ENCODE assay signal across 15 cellular contexts in the genomic region with DNA sequence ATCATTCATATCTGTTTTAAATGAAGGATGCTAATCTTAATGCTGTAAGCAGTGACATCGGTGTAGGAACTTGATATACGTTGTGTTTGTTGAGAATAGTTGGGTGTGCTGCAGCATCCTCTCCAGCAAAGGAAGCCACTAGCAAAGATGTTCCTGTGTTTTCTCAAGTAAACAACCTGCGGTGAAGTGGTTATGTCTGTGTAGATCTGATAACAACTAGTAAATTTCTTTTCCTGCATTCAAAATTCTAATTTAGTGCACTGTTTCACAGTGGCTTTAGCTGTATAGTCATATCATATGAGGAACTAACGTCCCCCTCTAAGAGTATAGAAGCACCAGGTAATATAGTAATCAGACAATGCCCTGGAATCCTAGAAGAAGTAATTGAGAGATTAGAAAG.
A peak's percentile ranks its signal among the peaks of the same experiment; 100 is the strongest.
DNase-seq lines count a peak whose midpoint lies in the region; FAIRE-seq and TF ChIP-seq lines count a peak whose summit lies in the region.
"Had no signal": no experiment of that assay in that cellular context is flagged by ENCODE, and none has a peak within 500 bp of the region (broad histone marks: within the 10 kb centered on the region; RNA-seq: fewer than 3 reads in every experiment).

No MANE protein-coding gene starts in this region.

- no peak overlapping the region for H3K27ac ChIP-seq in tibial artery
- H3K27ac ChIP-seq: BLaER1, HL-60, thyroid gland had no signal

- DNase-seq in CMK (ENCODE audit: low read depth) (peak; percentile 34), GM19239 (ENCODE audit: insufficient read length, low spot score) (no peak), HuH-7.5 (ENCODE audit: low spot score) (no peak), urothelium cell line (ENCODE audit: low spot score) (no peak), GM13977 (ENCODE audit: low spot score) (no peak), tibial artery (no peak)
- peak; percentile 59 for DNase-seq in central memory CD4-positive, alpha-beta T cell
- DNase-seq: activated naive CD4-positive, alpha-beta T cell; effector CD4-positive, alpha-beta T cell; NCI-H1694 treated with DMSO at 0.1 percent for 48 hours; thyroid gland had no signal

- H4K20me1 ChIP-seq in Loucy (ENCODE audit: insufficient read depth, low read length, poor library complexity, severe bottlenecking): no peaks in the 10 kb centered on the region
- H4K20me1 ChIP-seq: BLaER1 had no signal

- TF ChIP-seq CTCF in Loucy (conservative IDR thresholded peaks at IDR 0.05; ENCODE audit: low read length) (no peak), GM13977 (IDR thresholded peaks at IDR 0.05; ENCODE audit: extremely low read depth, insufficient read depth, missing control alignments) (no peak), tibial artery (IDR thresholded peaks at IDR 0.05) (no peak)

- H3K4me1 ChIP-seq in Loucy (ENCODE audit: insufficient read depth, low read length, poor library complexity, severe bottlenecking) (peaks cover 64% of the 10 kb centered on the region), tibial artery (peaks cover 0 to 35% (median 0%) of the 10 kb centered on the region in 4 donors)
- H3K4me1 ChIP-seq: BLaER1 had no signal

- no peaks in the 10 kb centered on the region for H3K9me2 ChIP-seq in Loucy (replicated peaks; ENCODE audit: low read depth, low read length)

- peak; percentile 79 for FAIRE-seq in GM19239 (lab: Jason Lieb, UNC)
- FAIRE-seq in urothelium cell line (lab: Jason Lieb, UNC): no peak

- peaks cover 44% of the 10 kb centered on the region for H3K79me2 ChIP-seq in Loucy (ENCODE audit: insufficient read depth, low read length)

- peak overlapping the region; percentile 70 for H3K4me2 ChIP-seq in Loucy (ENCODE audit: low read depth, low read length, poor library complexity, severe bottlenecking)
- H3K4me2 ChIP-seq: BLaER1, GM23338 had no signal

- H3K9ac ChIP-seq in Loucy (ENCODE audit: low read depth, low read length, poor library complexity, severe bottlenecking): peak overlapping the region; percentile 56
- H3K9ac ChIP-seq: BLaER1 had no signal

- H3K36me3 ChIP-seq in Loucy (ENCODE audit: insufficient read depth, low read length): no peaks in the 10 kb centered on the region
- H3K36me3 ChIP-seq in tibial artery: no peaks in the 10 kb centered on the region
- H3K36me3 ChIP-seq: BLaER1, thyroid gland had no signal

- peak overlapping the region; percentile 47 for H3K4me3 ChIP-seq in Loucy (ENCODE audit: low read length, poor library complexity, severe bottlenecking)
- no peak overlapping the region for H3K4me3 ChIP-seq in tibial artery
- H3K4me3 ChIP-seq: BLaER1, GM23338, thyroid gland had no signal

- H3K27me3 ChIP-seq in Loucy (ENCODE audit: insufficient read depth, low read length, poor library complexity, severe bottlenecking) (no peaks in the 10 kb centered on the region), tibial artery (no peaks in the 10 kb centered on the region)
- H3K27me3 ChIP-seq: BLaER1, thyroid gland had no signal

- H3K9me3 ChIP-seq in Loucy (ENCODE audit: insufficient read depth, low read depth, low read length) (no peaks in the 10 kb centered on the region), tibial artery (no peaks in the 10 kb centered on the region)
- H3K9me3 ChIP-seq: BLaER1, thyroid gland had no signal

- peaks cover 7% of the 10 kb centered on the region for H3F3A ChIP-seq in Loucy (ENCODE audit: low read depth)

- intact Hi-C loops in tibial artery (cut with DNase I; ENCODE audit: low total_unique reads): no loop called here

- in situ Hi-C loops in GM13977 (cut with MboI; ENCODE audit: low pct_unique_long_range_greater_than_20kb, low sequenced_read_pairs, unreplicated experiment): no loop called here

- no peak overlapping the region for H2AFZ ChIP-seq in Loucy (ENCODE audit: low read length)
- H2AFZ ChIP-seq: GM23338 had no signal

Comparison
In these comparisons a context has a peak if more than half of its experiments do, and no peak if none do; other contexts are left out.
1. DNase-seq: peak in CMK (single experiment) and central memory CD4-positive, alpha-beta T cell (single experiment); none in GM19239 (single experiment), HuH-7.5 (single experiment), urothelium cell line (single experiment), GM13977 (single experiment) and tibial artery (0 of 2).